15 cellular contexts compared by ENCODE assay signal in the genomic region with DNA sequence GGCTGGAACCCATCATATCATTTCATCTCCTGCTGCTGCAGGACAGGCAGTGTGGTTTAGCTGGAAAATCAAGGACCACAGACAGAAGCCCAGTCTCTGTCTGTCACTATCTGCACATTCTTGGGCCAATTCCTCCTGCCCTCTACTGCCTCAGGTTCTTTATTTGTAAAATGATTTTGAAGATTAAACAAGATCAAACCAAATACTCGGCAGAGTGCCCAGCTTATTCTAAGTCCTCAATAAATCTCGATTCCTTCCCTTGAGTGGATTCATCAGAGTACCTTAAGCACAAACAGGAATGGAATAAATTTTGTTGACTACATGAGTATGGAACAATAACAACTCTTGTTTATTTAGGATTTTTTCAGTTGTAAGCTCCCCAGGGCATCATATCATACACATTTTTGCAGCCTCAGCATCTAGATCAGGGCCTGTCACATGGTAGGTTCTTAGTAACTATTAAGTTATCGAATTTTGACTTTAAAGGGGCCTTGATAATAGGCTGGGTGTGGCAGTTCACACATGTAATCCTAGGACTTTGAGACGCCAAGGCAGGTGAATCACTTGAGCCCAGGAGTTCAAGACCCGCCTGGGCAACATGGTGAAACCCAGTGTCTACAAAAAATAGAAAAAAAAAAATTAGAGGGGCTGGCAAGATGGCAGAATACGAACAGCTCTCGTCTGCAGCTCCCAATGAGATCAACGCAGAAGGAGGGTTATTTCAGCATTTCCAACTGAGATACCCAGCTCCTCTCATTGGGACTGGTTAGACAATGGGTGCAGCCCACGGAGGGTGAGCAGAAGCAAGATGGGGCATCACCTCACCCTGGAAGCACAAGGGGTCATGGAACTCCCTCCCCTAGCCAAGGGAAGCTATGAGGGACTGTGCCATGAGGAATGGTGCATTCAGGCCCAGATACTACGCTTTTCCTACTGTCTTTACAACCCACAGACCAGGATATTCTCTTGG.
"Had no signal": no experiment of that assay in that cellular context is flagged by ENCODE, and none has a peak within 500 bp of the region (broad histone marks: within the 10 kb centered on the region; RNA-seq: fewer than 3 reads in every experiment).

No MANE protein-coding gene starts in this region.

- DNase-seq: activated CD4-positive, alpha-beta T cell treated with anti-CD3 and anti-CD28 coated beads for 4 hours; activated naive CD4-positive, alpha-beta T cell treated with anti-CD3 and anti-CD28 coated beads, Interleukin-2, amount 10 ng/mL, durations not matched to agents 7 days and 5 days; caudate nucleus; colonic mucosa; effector CD4-positive, alpha-beta T cell; left ventricle myocardium inferior; mesendoderm; nephron progenitor cell; stimulated activated CD4-positive, alpha-beta T cell treated with anti-CD3 and anti-CD28 coated beads, Interleukin-4, amount 100 ng/mL, for 24 hours; substantia nigra; T-helper 9 cell; upper lobe of right lung had no signal

- H3K9me3 ChIP-seq: colonic mucosa, left ventricle myocardium inferior, upper lobe of right lung had no signal

- H3K27me3 ChIP-seq: colonic mucosa, upper lobe of right lung had no signal

- ATAC-seq: upper lobe of right lung had no signal

- FAIRE-seq: endothelial cell of umbilical vein, frontal cortex, keratinocyte had no signal

- H3K27ac Mint-ChIP-seq: activated naive CD4-positive, alpha-beta T cell treated with anti-CD3 and anti-CD28 coated beads, Interleukin-2, amount 10 ng/mL, durations not matched to agents 7 days and 5 days; nephron progenitor cell had no signal

- H3K36me3 Mint-ChIP-seq: activated naive CD4-positive, alpha-beta T cell treated with anti-CD3 and anti-CD28 coated beads, Interleukin-2, amount 10 ng/mL, durations not matched to agents 7 days and 5 days had no signal

- H3K27ac ChIP-seq: colonic mucosa, left ventricle myocardium inferior, upper lobe of right lung had no signal

- H3K4me3 ChIP-seq: colonic mucosa, left ventricle myocardium inferior, upper lobe of right lung had no signal

- H3K36me3 ChIP-seq: colonic mucosa, left ventricle myocardium inferior, upper lobe of right lung had no signal

- H3K9me3 Mint-ChIP-seq: activated naive CD4-positive, alpha-beta T cell treated with anti-CD3 and anti-CD28 coated beads, Interleukin-2, amount 10 ng/mL, durations not matched to agents 7 days and 5 days had no signal

- H3K4me1 ChIP-seq: colonic mucosa, left ventricle myocardium inferior, upper lobe of right lung had no signal

- H3K4me3 Mint-ChIP-seq: activated naive CD4-positive, alpha-beta T cell treated with anti-CD3 and anti-CD28 coated beads, Interleukin-2, amount 10 ng/mL, durations not matched to agents 7 days and 5 days; nephron progenitor cell had no signal

- H3K4me1 Mint-ChIP-seq: activated naive CD4-positive, alpha-beta T cell treated with anti-CD3 and anti-CD28 coated beads, Interleukin-2, amount 10 ng/mL, durations not matched to agents 7 days and 5 days had no signal
